8 cellular contexts compared by ENCODE assay signal in genomic region chr6:159252955-159253508, GRCh38.
DNase-seq lines count a peak whose midpoint lies in the region; ATAC-seq, FAIRE-seq and TF ChIP-seq lines count a peak whose summit lies in the region.

No MANE protein-coding gene starts in this region.

- no peaks in the 10 kb centered on the region for H3K9me3 ChIP-seq in CD8-positive, alpha-beta T cell (ENCODE audit: low read length)
- H3K9me3 ChIP-seq in HepG2 (ENCODE audit: low read length) (no peaks in the 10 kb centered on the region), vagina (no peaks in the 10 kb centered on the region)

- no peak for TF ChIP-seq RAD21 in HepG2 (CRISPR knock-in tag; IDR thresholded peaks at IDR 0.05)

- DNase-seq in CD8-positive, alpha-beta T cell: no peak
- DNase-seq in NCI-H774 (lab: John Stamatoyannopoulos, UW) (peak; percentile 60), cerebellar cortex (ENCODE audit: low spot score) (peak; percentile 73), HepG2 (ENCODE audit: low spot score) (peak; percentile 52), vagina (ENCODE audit: extremely low spot score in 2 of 2) (no peak)
- no peak for DNase-seq in NK-92 treated with Interleukin-12 subunit alpha and Interleukin-12 subunit beta, amount 100 ng/mL, for 24 hours (lab: John Stamatoyannopoulos, UW)

- H3K9me3 Mint-ChIP-seq in CD8-positive, alpha-beta T cell: no peaks in the 10 kb centered on the region

- H3K4me3 Mint-ChIP-seq in CD8-positive, alpha-beta T cell: no peak overlapping the region

- H3K4me1 ChIP-seq in CD8-positive, alpha-beta T cell (ENCODE audit: insufficient read depth, low read length): no peaks in the 10 kb centered on the region
- H3K4me1 ChIP-seq in HepG2 (ENCODE audit: insufficient read depth, low read length): no peaks in the 10 kb centered on the region
- H3K4me1 ChIP-seq in vagina: peaks cover 30% of the 10 kb centered on the region

- intact Hi-C loops in CD8-positive, alpha-beta T cell (cut with DNase I, micrococcal nuclease): loop anchor here in 1 of 2 experiments (5.0 kb wide), 1 partner anchor 399 kb away; no protein-coding TSS in a partner anchor
- intact Hi-C loops in HepG2 (cut with micrococcal nuclease; ENCODE audit: unreplicated experiment): loop anchor here (2.0 kb wide), 1 partner anchor 402 kb away; no protein-coding TSS in a partner anchor
- intact Hi-C loops in vagina (cut with DNase I): no loop called here

- no peak overlapping the region for H3K27ac Mint-ChIP-seq in CD8-positive, alpha-beta T cell

- H3K36me3 Mint-ChIP-seq in CD8-positive, alpha-beta T cell: no peaks in the 10 kb centered on the region

- TF ChIP-seq EP300 in HepG2 (IDR thresholded peaks at IDR 0.05; ENCODE audit: low read depth in 2 of 2, low read length in 2 of 2): no peak
- no peak for TF ChIP-seq EP300 in HepG2 (CRISPR knock-in tag; IDR thresholded peaks at IDR 0.05; ENCODE audit: borderline replicate concordance)

- H3K27ac ChIP-seq in CD8-positive, alpha-beta T cell (ENCODE audit: low read depth, low read length): no peak overlapping the region
- H3K27ac ChIP-seq in HepG2 (ENCODE audit: extremely low read length, insufficient read depth, low read length): no peak overlapping the region
- H3K27ac ChIP-seq in vagina: peak overlapping the region; percentile 66

- peak; percentile 86 for FAIRE-seq in HepG2 (lab: Jason Lieb, UNC)

- TF ChIP-seq CTCF in CD8-positive, alpha-beta T cell (IDR thresholded peaks at IDR 0.05): peak; percentile 33
- TF ChIP-seq CTCF in HepG2 (CRISPR knock-in tag; IDR thresholded peaks at IDR 0.05) (peak; percentile 71), vagina (IDR thresholded peaks at IDR 0.05) (peak in 1 of 3 experiments; percentile 11)

- H3K4me2 ChIP-seq in HepG2 (ENCODE audit: low read depth, low read length): no peak overlapping the region

- no peaks in the 10 kb centered on the region for H3K27me3 ChIP-seq in CD8-positive, alpha-beta T cell (ENCODE audit: insufficient read depth, low read length)
- H3K27me3 ChIP-seq in HepG2 (ENCODE audit: control insufficient read depth in 1 of 2, insufficient read depth in 2 of 2, low read length in 2 of 2) (peaks cover 0 to 3% of the 10 kb centered on the region in 2 experiments; a peak in 3 of 5 replicates), vagina (no peaks in the 10 kb centered on the region)

- H4K20me1 ChIP-seq in HepG2 (ENCODE audit: insufficient read depth, low read length): no peaks in the 10 kb centered on the region

- peaks cover 17% of the 10 kb centered on the region for H3K27me3 Mint-ChIP-seq in CD8-positive, alpha-beta T cell (ENCODE audit: low read depth)

- no peak overlapping the region for H3K9ac ChIP-seq in HepG2 (ENCODE audit: insufficient read depth, low read depth, low read length)

- H3K4me1 Mint-ChIP-seq in CD8-positive, alpha-beta T cell (ENCODE audit: low read depth): no peaks in the 10 kb centered on the region

- POLR2A ChIA-PET in CD8-positive, alpha-beta T cell (lab: Charles Lee): no interaction called here
- POLR2A ChIA-PET in HepG2 (lab: Yijun Ruan, JAX): no interaction called here

- no peak overlapping the region for H2AFZ ChIP-seq in HepG2 (ENCODE audit: low read length)

- BruUV-seq in HepG2 (replicated peaks; lab: Mats Ljungman, UMichigan): no TSS peak

- no peak overlapping the region for H3K4me3 ChIP-seq in CD8-positive, alpha-beta T cell (ENCODE audit: low read depth, low read length)
- H3K4me3 ChIP-seq in HepG2 (replicated peaks in 1 of 3; ENCODE audit: insufficient read depth in 1 of 3, low read depth in 2 of 3, low read length in 3 of 3): no peak overlapping the region
- no peak overlapping the region for H3K4me3 ChIP-seq in vagina

- TF ChIP-seq POLR2A in HepG2 (IDR thresholded peaks at IDR 0.05; ENCODE audit: insufficient read depth in 1 of 2, low read depth in 2 of 2, low read length in 2 of 2) (no peak), vagina (IDR thresholded peaks at IDR 0.05) (no peak)

- CTCF ChIA-PET in CD8-positive, alpha-beta T cell (lab: Charles Lee): interaction anchor here (0.7 to 2.4 kb wide), 9 partner anchors 9 to 401 kb away, joined by 3 to 19 read pairs (median 4); no protein-coding TSS in a partner anchor
- CTCF ChIA-PET in HepG2 (lab: Yijun Ruan, JAX; ENCODE audit: low intra/inter-chr PET ratio, low total read pairs): interaction anchor here (1.2 to 1.5 kb wide), 2 partner anchors 356 to 401 kb away, joined by 6 to 9 read pairs; no protein-coding TSS in a partner anchor

- H3K79me2 ChIP-seq in HepG2 (ENCODE audit: insufficient read depth, low read length): no peaks in the 10 kb centered on the region

- 40% methylated on average over 10 of the region's 10 CpGs for WGBS in HepG2 (ENCODE audit: low lambda C conversion rate)

- H3K36me3 ChIP-seq in CD8-positive, alpha-beta T cell (ENCODE audit: insufficient read depth, low read length): no peaks in the 10 kb centered on the region
- H3K36me3 ChIP-seq in HepG2 (replicated peaks in 1 of 2; ENCODE audit: control insufficient read depth in 1 of 2, insufficient read depth in 2 of 2, low read length in 2 of 2): no peaks in the 10 kb centered on the region
- no peaks in the 10 kb centered on the region for H3K36me3 ChIP-seq in vagina

- in situ Hi-C loops in HepG2 (cut with HindIII; ENCODE audit: extremely low pct_ligation_motif_present, low pct_unique_long_range_greater_than_20kb): no loop called here

- ATAC-seq in CD8-positive, alpha-beta T cell: peak; percentile 54
- ATAC-seq in GM18907 (IDR thresholded peaks at IDR 0.05; ENCODE audit: unreplicated experiment) (peak; percentile 82), HG03558 (IDR thresholded peaks at IDR 0.05; ENCODE audit: extremely low read depth, unreplicated experiment) (peak; percentile 79), HepG2 (peak; percentile 85)

TF ChIP-seq in HepG2, 621 proteins besides CTCF, POLR2A, EP300 and RAD21 (continues in another document):
- TF ChIP-seq POLR2AphosphoS5 (IDR thresholded peaks at IDR 0.05; ENCODE audit: low read depth, low read length): no peak
- no peak for TF ChIP-seq ZBTB14 (CRISPR knock-in tag; IDR thresholded peaks at IDR 0.05)
- TF ChIP-seq TEAD3 (CRISPR knock-in tag; optimal IDR thresholded peaks at IDR 0.05; ENCODE audit: borderline replicate concordance): peak; percentile 28
- no peak for TF ChIP-seq CENPBD1 (CRISPR knock-in tag; IDR thresholded peaks at IDR 0.05; ENCODE audit: borderline replicate concordance, low read depth)
- TF ChIP-seq, protein P1, sequence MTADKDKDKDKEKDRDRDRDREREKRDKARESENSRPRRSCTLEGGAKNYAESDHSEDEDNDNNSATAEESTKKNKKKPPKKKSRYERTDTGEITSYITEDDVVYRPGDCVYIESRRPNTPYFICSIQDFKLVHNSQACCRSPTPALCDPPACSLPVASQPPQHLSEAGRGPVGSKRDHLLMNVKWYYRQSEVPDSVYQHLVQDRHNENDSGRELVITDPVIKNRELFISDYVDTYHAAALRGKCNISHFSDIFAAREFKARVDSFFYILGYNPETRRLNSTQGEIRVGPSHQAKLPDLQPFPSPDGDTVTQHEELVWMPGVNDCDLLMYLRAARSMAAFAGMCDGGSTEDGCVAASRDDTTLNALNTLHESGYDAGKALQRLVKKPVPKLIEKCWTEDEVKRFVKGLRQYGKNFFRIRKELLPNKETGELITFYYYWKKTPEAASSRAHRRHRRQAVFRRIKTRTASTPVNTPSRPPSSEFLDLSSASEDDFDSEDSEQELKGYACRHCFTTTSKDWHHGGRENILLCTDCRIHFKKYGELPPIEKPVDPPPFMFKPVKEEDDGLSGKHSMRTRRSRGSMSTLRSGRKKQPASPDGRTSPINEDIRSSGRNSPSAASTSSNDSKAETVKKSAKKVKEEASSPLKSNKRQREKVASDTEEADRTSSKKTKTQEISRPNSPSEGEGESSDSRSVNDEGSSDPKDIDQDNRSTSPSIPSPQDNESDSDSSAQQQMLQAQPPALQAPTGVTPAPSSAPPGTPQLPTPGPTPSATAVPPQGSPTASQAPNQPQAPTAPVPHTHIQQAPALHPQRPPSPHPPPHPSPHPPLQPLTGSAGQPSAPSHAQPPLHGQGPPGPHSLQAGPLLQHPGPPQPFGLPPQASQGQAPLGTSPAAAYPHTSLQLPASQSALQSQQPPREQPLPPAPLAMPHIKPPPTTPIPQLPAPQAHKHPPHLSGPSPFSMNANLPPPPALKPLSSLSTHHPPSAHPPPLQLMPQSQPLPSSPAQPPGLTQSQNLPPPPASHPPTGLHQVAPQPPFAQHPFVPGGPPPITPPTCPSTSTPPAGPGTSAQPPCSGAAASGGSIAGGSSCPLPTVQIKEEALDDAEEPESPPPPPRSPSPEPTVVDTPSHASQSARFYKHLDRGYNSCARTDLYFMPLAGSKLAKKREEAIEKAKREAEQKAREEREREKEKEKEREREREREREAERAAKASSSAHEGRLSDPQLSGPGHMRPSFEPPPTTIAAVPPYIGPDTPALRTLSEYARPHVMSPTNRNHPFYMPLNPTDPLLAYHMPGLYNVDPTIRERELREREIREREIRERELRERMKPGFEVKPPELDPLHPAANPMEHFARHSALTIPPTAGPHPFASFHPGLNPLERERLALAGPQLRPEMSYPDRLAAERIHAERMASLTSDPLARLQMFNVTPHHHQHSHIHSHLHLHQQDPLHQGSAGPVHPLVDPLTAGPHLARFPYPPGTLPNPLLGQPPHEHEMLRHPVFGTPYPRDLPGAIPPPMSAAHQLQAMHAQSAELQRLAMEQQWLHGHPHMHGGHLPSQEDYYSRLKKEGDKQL (CRISPR knock-in tag; IDR thresholded peaks at IDR 0.05; ENCODE audit: low read depth): no peak
- TF ChIP-seq HNRNPH1 (optimal IDR thresholded peaks at IDR 0.05; ENCODE audit: low read depth, low read length): no peak
- no peak for TF ChIP-seq MATR3 (CRISPR knock-in tag; IDR thresholded peaks at IDR 0.05)
- no peak for TF ChIP-seq ZNF20 (CRISPR knock-in tag; IDR thresholded peaks at IDR 0.05)
- no peak for TF ChIP-seq ZNF143 (CRISPR knock-in tag; IDR thresholded peaks at IDR 0.05)

Comparison
In these comparisons a context has a peak if more than half of its experiments do, and no peak if none do; other contexts are left out.
1. DNase-seq: peak in NCI-H774 (single experiment), cerebellar cortex (single experiment) and HepG2 (single experiment); none in CD8-positive, alpha-beta T cell (0 of 7), vagina (0 of 2) and NK-92 treated with Interleukin-12 subunit alpha and Interleukin-12 subunit beta, amount 100 ng/mL, for 24 hours (single experiment).
2. Peak in every context shown above with its lines, with median percentiles within 50 percentile points of each other: ATAC-seq.